In genomic region chrX:56978172-56978571, GRCh38 we compare ENCODE assay signal across 8 cellular contexts. TPM values are rescaled to one million over a fixed set of nuclear protein-coding genes. Genes with fewer than 3 reads are reported as not detected.
DNase-seq lines count a peak whose midpoint lies in the region; ATAC-seq and TF ChIP-seq lines count a peak whose summit lies in the region.

No MANE protein-coding gene starts in this region.

- no peaks in the 10 kb centered on the region for H3K9me3 ChIP-seq in parathyroid adenoma (ENCODE audit: control insufficient read depth, low read length)

- no peak overlapping the region for H3K4me2 ChIP-seq in parathyroid adenoma (ENCODE audit: low read length)

- peak; percentile 78 for TF ChIP-seq CTCF in fibroblast of the aortic adventitia (IDR thresholded peaks at IDR 0.05; ENCODE audit: insufficient read depth, low read length)
- peak; percentile 47 for TF ChIP-seq CTCF in parathyroid adenoma (IDR thresholded peaks at IDR 0.05)

- no peak overlapping the region for H2AFZ ChIP-seq in parathyroid adenoma

- H3K27ac ChIP-seq in parathyroid adenoma: no peak overlapping the region

- H3K27me3 ChIP-seq in parathyroid adenoma (ENCODE audit: control insufficient read depth, insufficient read depth, low read length): no peaks in the 10 kb centered on the region

- no peaks in the 10 kb centered on the region for H3K79me2 ChIP-seq in parathyroid adenoma

- H3K4me3 ChIP-seq in fibroblast of the aortic adventitia (ENCODE audit: low read depth, low read length) (no peak overlapping the region), parathyroid adenoma (ENCODE audit: low read depth, low read length) (no peak overlapping the region)

- H3K9ac ChIP-seq in parathyroid adenoma: no peak overlapping the region

- no peaks in the 10 kb centered on the region for H3K4me1 ChIP-seq in parathyroid adenoma

- DNase-seq in DMS 273 (lab: John Stamatoyannopoulos, UW; ENCODE audit: unreplicated experiment) (peak; percentile 66), NCI-H2196 (lab: John Stamatoyannopoulos, UW; ENCODE audit: unreplicated experiment) (peak; percentile 47), fibroblast of the aortic adventitia (ENCODE audit: low read depth) (peak; percentile 68), occipital lobe (lab: John Stamatoyannopoulos, UW) (no peak)
- DNase-seq in activated CD4-positive, alpha-beta T cell treated with anti-CD3 and anti-CD28 coated beads, Interleukin-2, amount 50 U/mL, for 1 hour: peak; percentile 6

- no peaks in the 10 kb centered on the region for H3K36me3 ChIP-seq in parathyroid adenoma (ENCODE audit: control insufficient read depth, insufficient read depth, low read length)

- ATAC-seq in GM18909 (IDR thresholded peaks at IDR 0.05; ENCODE audit: poor library complexity, unreplicated experiment) (peak; percentile 98), HG03064 (IDR thresholded peaks at IDR 0.05; ENCODE audit: low read depth, unreplicated experiment) (peak; percentile 83)

RNA-seq across cellular contexts. Expression of gene SPIN3, which starts 17.2 kb away (rescaled TPM):
- 10.0 TPM in 2 replicates for total RNA-seq in fibroblast of the aortic adventitia (ENCODE audit: low replicate concordance)
- 38.5 TPM for total RNA-seq in occipital lobe
